In the genomic region with DNA sequence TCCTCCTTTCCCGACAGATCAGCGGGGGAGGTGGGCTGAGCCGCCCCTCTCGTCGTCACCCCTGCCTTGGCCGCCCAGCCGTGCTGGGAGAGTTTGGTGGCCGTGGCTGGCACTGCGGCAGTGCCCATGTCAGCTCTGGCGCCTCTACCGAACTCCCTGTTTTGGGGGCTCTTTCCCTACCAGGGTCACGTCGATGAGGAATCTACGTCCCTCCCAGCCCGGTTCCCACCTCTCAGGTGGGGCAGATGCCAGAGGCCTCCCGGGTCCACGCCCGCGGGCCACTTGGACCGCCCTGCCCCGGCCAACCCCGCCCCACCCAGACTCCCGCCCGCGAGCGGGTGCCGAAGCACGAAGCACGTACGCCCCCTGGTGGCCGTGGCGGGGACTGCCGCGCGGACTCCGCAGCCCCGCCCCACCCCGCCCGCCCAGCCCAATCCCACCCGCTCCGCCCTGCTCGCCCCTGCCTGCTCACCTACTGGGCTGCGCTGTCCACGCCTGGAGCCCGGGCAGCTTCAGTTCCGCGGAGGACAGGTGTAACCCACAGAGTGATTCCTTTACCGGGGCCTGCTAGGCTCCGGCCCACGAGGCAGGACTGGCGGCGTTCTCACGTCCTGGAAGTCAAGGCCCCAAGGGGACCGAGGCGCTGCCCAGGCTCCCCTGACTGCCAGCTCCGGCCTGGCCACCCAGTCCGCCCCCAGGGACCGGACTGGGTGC, we compare ENCODE assay signal across 8 cellular contexts.
DNase-seq lines count a peak whose midpoint lies in the region; ATAC-seq and TF ChIP-seq lines count a peak whose summit lies in the region.

No MANE protein-coding gene starts in this region.

- in situ Hi-C loops in Panc1 (cut with HindIII; ENCODE audit: low pct_unique_long_range_greater_than_20kb, low sequenced_read_pairs) = no loop called here

- H3K4me1 Mint-ChIP-seq in activated T-helper 2 cell treated with anti-CD3 and anti-CD28 coated beads, Interferon-gamma antibody, Interleukin-2, Interleukin-4, amounts not matched to agents 10 μg/mL and 5 μg/mL and 100 μg/mL, durations not matched to agents 14 hours and 24 hours and 36 hours (ENCODE audit: low read depth) = peaks cover 14% of the 10 kb centered on the region
- H3K4me1 Mint-ChIP-seq in nephron = peaks cover 22% of the 10 kb centered on the region

- H3K27ac Mint-ChIP-seq in activated T-helper 2 cell treated with anti-CD3 and anti-CD28 coated beads, Interferon-gamma antibody, Interleukin-2, Interleukin-4, amounts not matched to agents 10 μg/mL and 5 μg/mL and 100 μg/mL, durations not matched to agents 14 hours and 24 hours and 36 hours = peak overlapping the region; percentile 52
- H3K27ac Mint-ChIP-seq in nephron = peak overlapping the region in 1 of 3 experiments; percentile 37

- peak; percentile 92 for TF ChIP-seq CTCF in Panc1 (IDR thresholded peaks at IDR 0.05)
- TF ChIP-seq CTCF in fibroblast of the aortic adventitia (IDR thresholded peaks at IDR 0.05; ENCODE audit: insufficient read depth, low read length) = peak; percentile 63
- peak; percentile 93 to 98 (median 97) for TF ChIP-seq CTCF in nephron (IDR thresholded peaks at IDR 0.05; ENCODE audit: unreplicated experiment in 3 of 3)

- H3K4me1 ChIP-seq in HUES64 (ENCODE audit: insufficient read depth, low read length) (peaks cover 18% of the 10 kb centered on the region), Panc1 (ENCODE audit: control insufficient read depth, insufficient read depth, low read length) (peaks cover 10% of the 10 kb centered on the region)

- H3K4me3 Mint-ChIP-seq in activated T-helper 2 cell treated with anti-CD3 and anti-CD28 coated beads, Interferon-gamma antibody, Interleukin-2, Interleukin-4, amounts not matched to agents 10 μg/mL and 5 μg/mL and 100 μg/mL, durations not matched to agents 14 hours and 24 hours and 36 hours (ENCODE audit: low read depth) = peak overlapping the region; percentile 91
- H3K4me3 Mint-ChIP-seq in nephron = peak overlapping the region; percentile 88 to 91 (median 89)

- no peaks in the 10 kb centered on the region for H3K9me3 Mint-ChIP-seq in activated T-helper 2 cell treated with anti-CD3 and anti-CD28 coated beads, Interferon-gamma antibody, Interleukin-2, Interleukin-4, amounts not matched to agents 10 μg/mL and 5 μg/mL and 100 μg/mL, durations not matched to agents 14 hours and 24 hours and 36 hours
- H3K9me3 Mint-ChIP-seq in nephron = no peaks in the 10 kb centered on the region

- BruUV-seq in Panc1 (replicated peaks; lab: Mats Ljungman, UMichigan) = no TSS peak

- H3K27me3 Mint-ChIP-seq in activated T-helper 2 cell treated with anti-CD3 and anti-CD28 coated beads, Interferon-gamma antibody, Interleukin-2, Interleukin-4, amounts not matched to agents 10 μg/mL and 5 μg/mL and 100 μg/mL, durations not matched to agents 14 hours and 24 hours and 36 hours (ENCODE audit: low read depth) = peaks cover 4% of the 10 kb centered on the region
- peaks cover 8% of the 10 kb centered on the region for H3K27me3 Mint-ChIP-seq in nephron (ENCODE audit: low read depth)

- CTCF ChIA-PET in Panc1 (lab: Charles Lee) = interaction anchor here (0.6 to 1.4 kb wide), 12 partner anchors 57 to 458 kb away, joined by 3 to 12 read pairs (median 4); no protein-coding TSS in a partner anchor

- H3K9me3 ChIP-seq in HUES64 (ENCODE audit: insufficient read depth, low read depth, low read length) (no peaks in the 10 kb centered on the region), Panc1 (ENCODE audit: control insufficient read depth, insufficient read depth, low read depth, low read length) (no peaks in the 10 kb centered on the region)

- ATAC-seq in GM21423 (IDR thresholded peaks at IDR 0.05; ENCODE audit: unreplicated experiment) (peak; percentile 62), Panc1 (peak; percentile 87)
- peak; percentile 80 for ATAC-seq in stimulated activated naive CD8-positive, alpha-beta T cell treated with anti-CD3 and anti-CD28 coated beads, Interleukin-15, Interleukin-2, amounts not matched to agents 100 U/mL and 50 U/mL, for 24 hours

- POLR2A ChIA-PET in Panc1 (lab: Charles Lee) = interaction anchor here (0.6 kb wide), 1 partner anchor 71 kb away, joined by 9 read pairs; no protein-coding TSS in a partner anchor

- H3K36me3 Mint-ChIP-seq in activated T-helper 2 cell treated with anti-CD3 and anti-CD28 coated beads, Interferon-gamma antibody, Interleukin-2, Interleukin-4, amounts not matched to agents 10 μg/mL and 5 μg/mL and 100 μg/mL, durations not matched to agents 14 hours and 24 hours and 36 hours (ENCODE audit: low read depth) = no peaks in the 10 kb centered on the region
- H3K36me3 Mint-ChIP-seq in nephron (ENCODE audit: low read depth) = no peaks in the 10 kb centered on the region

- H3K27ac ChIP-seq in HUES64 (ENCODE audit: low read depth, low read length) = peak overlapping the region; percentile 39; the same call in 1 of the 2 replicates
- H3K27ac ChIP-seq in Panc1 (ENCODE audit: low read length) = peak overlapping the region; percentile 81

- H3K27me3 ChIP-seq in HUES64 (ENCODE audit: insufficient read depth, low read length) (no peaks in the 10 kb centered on the region), Panc1 (ENCODE audit: control insufficient read depth, insufficient read depth, low read length) (no peaks in the 10 kb centered on the region)

- peak overlapping the region; percentile 78 for H3K4me3 ChIP-seq in HUES64 (ENCODE audit: low read length)
- peak overlapping the region; percentile 70 to 74 for H3K4me3 ChIP-seq in Panc1 (ENCODE audit: low read depth in 2 of 2, low read length in 2 of 2)
- H3K4me3 ChIP-seq in fibroblast of the aortic adventitia (ENCODE audit: low read depth, low read length) = peak overlapping the region; percentile 74

- intact Hi-C loops in Panc1 (cut with micrococcal nuclease; ENCODE audit: unreplicated experiment) = loop anchor here (1.0 kb wide), 1 partner anchor 161 kb away; no protein-coding TSS in a partner anchor
- intact Hi-C loops in activated T-helper 2 cell treated with anti-CD3 and anti-CD28 coated beads, Interferon-gamma antibody, Interleukin-2, Interleukin-4, amounts not matched to agents 10 μg/mL and 5 μg/mL and 100 μg/mL, durations not matched to agents 14 hours and 24 hours and 36 hours (cut with micrococcal nuclease) = loop anchor here (1.0 to 5.0 kb wide), 4 partner anchors 45 to 601 kb away; partner anchors contain the start of gene NRF1

- DNase-seq in DMS 273 treated with DMSO at 0.1 percent for 48 hours (lab: John Stamatoyannopoulos, UW) = peak; percentile 69
- peak; percentile 43 for DNase-seq in Panc1 (ENCODE audit: low read depth, low spot score)
- peak; percentile 80 for DNase-seq in activated T-helper 2 cell treated with anti-CD3 and anti-CD28 coated beads, Interferon-gamma antibody, Interleukin-2, Interleukin-4, amounts not matched to agents 10 μg/mL and 5 μg/mL and 100 μg/mL, durations not matched to agents 14 hours and 24 hours and 36 hours (ENCODE audit: low spot score)
- peak; percentile 57 for DNase-seq in fibroblast of the aortic adventitia (ENCODE audit: low read depth)
- peak; percentile 96 for DNase-seq in stimulated activated naive CD8-positive, alpha-beta T cell treated with anti-CD3 and anti-CD28 coated beads, Interleukin-15, Interleukin-2, amounts not matched to agents 100 U/mL and 50 U/mL, for 24 hours

- no peaks in the 10 kb centered on the region for H3K36me3 ChIP-seq in HUES64 (ENCODE audit: insufficient read depth, low read length)
- no peaks in the 10 kb centered on the region for H3K36me3 ChIP-seq in Panc1 (ENCODE audit: control insufficient read depth, insufficient read depth, low read length)

- WGBS in HUES64 = 5% methylated on average over 56 of the region's 58 CpGs

- peak overlapping the region; percentile 62 for H3K9ac ChIP-seq in HUES64 (ENCODE audit: low read depth, low read length)

Comparison
In these comparisons a context has a peak if more than half of its experiments do, and no peak if none do; other contexts are left out.
1. Peak in every context shown above with its lines: DNase-seq, ATAC-seq, H3K4me3 ChIP-seq and H3K27ac ChIP-seq.
2. DNase-seq: peak in every context shown above with its lines; median percentile 96 in stimulated activated naive CD8-positive, alpha-beta T cell treated with anti-CD3 and anti-CD28 coated beads, Interleukin-15, Interleukin-2, amounts not matched to agents 100 U/mL and 50 U/mL, for 24 hours; 80 in activated T-helper 2 cell treated with anti-CD3 and anti-CD28 coated beads, Interferon-gamma antibody, Interleukin-2, Interleukin-4, amounts not matched to agents 10 μg/mL and 5 μg/mL and 100 μg/mL, durations not matched to agents 14 hours and 24 hours and 36 hours; 69 in DMS 273 treated with DMSO at 0.1 percent for 48 hours; 57 in fibroblast of the aortic adventitia; 43 in Panc1.